In the genomic region with DNA sequence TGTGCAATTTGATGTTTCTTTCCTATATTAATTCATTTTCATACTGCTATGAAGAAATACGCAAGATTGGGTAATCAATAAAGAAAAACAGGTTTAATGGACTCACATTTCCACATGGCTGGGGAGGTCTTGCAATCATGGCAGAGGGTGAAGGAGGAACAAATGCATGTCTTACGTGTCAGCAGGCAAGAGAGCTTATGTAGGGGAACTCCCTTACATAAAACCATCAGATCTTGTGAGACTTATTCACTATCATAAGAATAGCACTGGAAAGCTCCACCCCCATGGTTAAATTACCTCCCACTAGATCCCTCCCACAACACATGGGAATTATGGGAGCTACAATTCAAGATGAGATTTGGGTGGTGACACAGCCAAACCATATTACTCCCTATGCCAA, we compare ENCODE assay signal across 21 cellular contexts.
"Had no signal": no experiment of that assay in that cellular context is flagged by ENCODE, and none has a peak within 500 bp of the region (broad histone marks: within the 10 kb centered on the region; RNA-seq: fewer than 3 reads in every experiment).

No MANE protein-coding gene starts in this region.

- H3K4me3 ChIP-seq: coronary artery, dorsolateral prefrontal cortex, esophagus muscularis mucosa, gastrocnemius medialis, heart right ventricle, left lung, lower lobe of right lung, mucosa of descending colon had no signal

- H3K9me3 ChIP-seq: esophagus muscularis mucosa, gastrocnemius medialis, heart right ventricle, left lung, lower lobe of right lung, mucosa of descending colon had no signal

- H3K4me1 ChIP-seq: esophagus muscularis mucosa, gastrocnemius medialis, heart right ventricle, left lung, lower lobe of right lung had no signal

- H3K27me3 ChIP-seq: esophagus muscularis mucosa, gastrocnemius medialis, heart right ventricle, left lung had no signal

- H3K27ac Mint-ChIP-seq: mesothelial cell of epicardium had no signal

- H3K9me3 Mint-ChIP-seq: mesothelial cell of epicardium had no signal

- DNase-seq: dermis blood vessel endothelial cell; dorsolateral prefrontal cortex; effector CD4-positive, alpha-beta T cell; effector memory CD4-positive, alpha-beta T cell; erythroblast; foreskin melanocyte; gastrocnemius medialis; glutamatergic neuron; head of caudate nucleus; heart right ventricle; hippocampal formation; left cardiac atrium; left lung; left ventricle myocardium superior; lower lobe of right lung; mesenchymal stem cell; mucosa of descending colon had no signal

- H3K4me3 Mint-ChIP-seq: mesothelial cell of epicardium had no signal

- H3K36me3 ChIP-seq: esophagus muscularis mucosa, gastrocnemius medialis, heart right ventricle, left lung, lower lobe of right lung had no signal

- H3K4me1 Mint-ChIP-seq: mesothelial cell of epicardium had no signal

- ATAC-seq: gastrocnemius medialis, heart right ventricle, left cardiac atrium, left lung, left ventricle myocardium superior, lower lobe of right lung, mucosa of descending colon had no signal

- H3K27ac ChIP-seq: coronary artery, dorsolateral prefrontal cortex, epithelial cell of prostate, esophagus muscularis mucosa, gastrocnemius medialis, heart right ventricle, left lung, lower lobe of right lung had no signal

- H3K36me3 Mint-ChIP-seq: mesothelial cell of epicardium had no signal
